In the genomic region with DNA sequence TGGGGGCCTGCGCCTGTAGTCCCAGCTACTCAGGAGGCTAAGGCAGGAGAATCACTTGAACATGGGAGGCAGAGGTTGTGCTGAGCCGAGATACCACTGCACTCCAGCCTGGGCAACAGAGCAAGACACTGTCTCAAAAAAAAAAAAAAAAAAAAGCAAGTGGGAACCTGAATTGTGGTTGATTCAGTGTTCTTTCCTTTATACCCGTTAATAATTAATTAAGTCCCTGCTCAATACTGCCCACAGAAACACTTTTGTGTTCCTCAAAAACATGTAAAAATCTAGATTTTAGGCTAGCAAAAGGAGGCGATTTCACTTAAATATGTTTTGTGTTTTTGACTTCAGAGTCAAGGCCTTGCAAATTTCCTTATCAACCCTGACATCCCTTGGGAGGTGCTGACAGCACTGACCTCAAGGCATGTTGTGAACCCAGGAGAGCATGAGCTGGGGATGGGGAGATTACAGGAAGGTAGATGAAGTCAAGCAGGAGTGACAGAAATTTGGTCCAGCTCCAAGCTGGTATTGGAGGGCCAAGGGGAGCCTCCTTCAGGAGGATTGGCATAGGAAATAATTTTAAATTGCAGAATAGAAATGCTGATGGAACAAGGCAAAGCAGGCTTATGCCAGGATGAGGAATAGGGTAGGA, we compare ENCODE assay signal across 16 cellular contexts.
DNase-seq lines count a peak whose midpoint lies in the region; ATAC-seq and TF ChIP-seq lines count a peak whose summit lies in the region.
"Had no signal": no experiment of that assay in that cellular context is flagged by ENCODE, and none has a peak within 500 bp of the region (broad histone marks: within the 10 kb centered on the region; RNA-seq: fewer than 3 reads in every experiment).

No MANE protein-coding gene starts in this region.

- no peak overlapping the region for H3K9ac ChIP-seq in mesenchymal stem cell (ENCODE audit: low read length)

- H3K4me1 Mint-ChIP-seq in WTC11: peaks cover 3% of the 10 kb centered on the region

- no peak overlapping the region for H4K91ac ChIP-seq in mesenchymal stem cell (ENCODE audit: low read length)

- H3K27me3 Mint-ChIP-seq in WTC11 (ENCODE audit: low read depth): no peaks in the 10 kb centered on the region

- no peaks in the 10 kb centered on the region for H3K9me3 ChIP-seq in mesenchymal stem cell (ENCODE audit: control insufficient read depth, low read length)
- no peaks in the 10 kb centered on the region for H3K9me3 ChIP-seq in heart left ventricle

- CTCF ChIA-PET in WTC11 (lab: Charles Lee): interaction anchor here (1.0 kb wide), 1 partner anchor 11 kb away, joined by 4 read pairs; no protein-coding TSS in a partner anchor

- no peak overlapping the region for H2BK120ac ChIP-seq in mesenchymal stem cell (ENCODE audit: low read depth, low read length)

- no peak overlapping the region for H3K4ac ChIP-seq in mesenchymal stem cell (ENCODE audit: low read depth in 1 of 2, low read length in 2 of 2)

- H3K4me3 ChIP-seq in mesenchymal stem cell (ENCODE audit: insufficient read depth in 1 of 2, low read depth in 1 of 2, low read length in 2 of 2): no peak overlapping the region
- H3K4me3 ChIP-seq in heart left ventricle: no peak overlapping the region

- H3K36me3 ChIP-seq in mesenchymal stem cell (ENCODE audit: control insufficient read depth in 1 of 2, insufficient read depth in 2 of 2, low read depth in 1 of 2, low read length in 2 of 2) (no peaks in the 10 kb centered on the region), heart left ventricle (no peaks in the 10 kb centered on the region)

- H3K27me3 ChIP-seq in mesenchymal stem cell (ENCODE audit: control insufficient read depth in 1 of 2, insufficient read depth in 1 of 2, low read length in 2 of 2) (no peaks in the 10 kb centered on the region), heart left ventricle (no peaks in the 10 kb centered on the region)

- in situ Hi-C loops in Caki2 (cut with HindIII; ENCODE audit: low pct_unique_long_range_greater_than_20kb, low sequenced_read_pairs): no loop called here

- no peak for TF ChIP-seq POLR2A in heart left ventricle (IDR thresholded peaks at IDR 0.05)

- DNase-seq in Caki2 (ENCODE audit: low read depth) (peak; percentile 37), NCI-H226 (peak; percentile 61), mesenchymal stem cell (no peak), WTC11 (ENCODE audit: low spot score) (no peak), GM20000 (ENCODE audit: low spot score) (no peak), heart left ventricle (no peak)
- DNase-seq: CD4-positive, alpha-beta T cell; H7; NCI-H187 treated with DMSO at 0.1 percent for 48 hours; NCI-H748 treated with DMSO at 0.1 percent for 48 hours; OCI-M1; RPMI8226 had no signal

- POLR2A ChIA-PET in WTC11 (lab: Charles Lee): no interaction called here

- H2BK12ac ChIP-seq in mesenchymal stem cell (ENCODE audit: low read length in 2 of 2): no peak overlapping the region

- H3K18ac ChIP-seq in mesenchymal stem cell (ENCODE audit: low read depth in 1 of 2, low read length in 2 of 2): no peak overlapping the region

- H2BK15ac ChIP-seq in mesenchymal stem cell (ENCODE audit: low read depth, poor library complexity, severe bottlenecking): no peak overlapping the region

- H3K4me3 Mint-ChIP-seq in WTC11: no peak overlapping the region
- H3K4me3 Mint-ChIP-seq: CD4-positive, alpha-beta T cell; IgD-negative memory B cell; T-helper 1 cell treated with Interleukin-12 subunit alpha and Interleukin-12 subunit beta and Interleukin-4 antibody, amounts not matched to agents 30 μg/mL and 1 μg/mL, for 36 hours had no signal

- H3K4me1 ChIP-seq in mesenchymal stem cell (ENCODE audit: control insufficient read depth, insufficient read depth, low read depth, low read length) (peaks cover 3% of the 10 kb centered on the region), heart left ventricle (no peaks in the 10 kb centered on the region)

- no peak overlapping the region for H3K14ac ChIP-seq in mesenchymal stem cell (ENCODE audit: low read length in 2 of 2)

- H4K8ac ChIP-seq in mesenchymal stem cell (ENCODE audit: low read length): no peak overlapping the region

- H2BK5ac ChIP-seq in mesenchymal stem cell (ENCODE audit: low read depth, low read length, poor library complexity, severe bottlenecking): no peak overlapping the region

- peak; percentile 40 for ATAC-seq in GM19452 (IDR thresholded peaks at IDR 0.05; ENCODE audit: unreplicated experiment)
- no peak for ATAC-seq in WTC11
- ATAC-seq in heart left ventricle: no peak
- no peak for ATAC-seq in HG03565 (IDR thresholded peaks at IDR 0.05; ENCODE audit: unreplicated experiment)

- no peak overlapping the region for H3K27ac Mint-ChIP-seq in WTC11
- H3K27ac Mint-ChIP-seq: CD4-positive, alpha-beta T cell; IgD-negative memory B cell; T-helper 1 cell treated with Interleukin-12 subunit alpha and Interleukin-12 subunit beta and Interleukin-4 antibody, amounts not matched to agents 30 μg/mL and 1 μg/mL, for 36 hours had no signal

- TF ChIP-seq CTCF in WTC11 (IDR thresholded peaks at IDR 0.05) (no peak), GM20000 (IDR thresholded peaks at IDR 0.05; ENCODE audit: extremely low read depth, missing control alignments) (no peak), heart left ventricle (IDR thresholded peaks at IDR 0.05) (no peak)

- H2AK5ac ChIP-seq in mesenchymal stem cell (ENCODE audit: low read length, severe bottlenecking): peak overlapping the region; percentile 33

- H3K79me1 ChIP-seq in mesenchymal stem cell (replicated peaks; ENCODE audit: low read length, poor library complexity, severe bottlenecking): no peaks in the 10 kb centered on the region

- H3K4me2 ChIP-seq in mesenchymal stem cell (ENCODE audit: low read length, poor library complexity, severe bottlenecking): no peak overlapping the region

- H2AFZ ChIP-seq in mesenchymal stem cell (ENCODE audit: low read depth, low read length): no peak overlapping the region

- no peak overlapping the region for H3K23ac ChIP-seq in mesenchymal stem cell (ENCODE audit: low read length in 2 of 2)

- WGBS in mesenchymal stem cell: 98% methylated on average over 4 of the region's 4 CpGs
- 81 to 88% (median 82%) methylated on average over 4 of the region's 4 CpGs for WGBS in heart left ventricle, 4 donors

- peaks cover 3% of the 10 kb centered on the region; the same call in 1 of the 2 replicates for H3K9me3 Mint-ChIP-seq in WTC11
- H3K9me3 Mint-ChIP-seq: CD4-positive, alpha-beta T cell; T-helper 1 cell treated with Interleukin-12 subunit alpha and Interleukin-12 subunit beta and Interleukin-4 antibody, amounts not matched to agents 30 μg/mL and 1 μg/mL, for 36 hours had no signal

- no peaks in the 10 kb centered on the region for H3K36me3 Mint-ChIP-seq in WTC11
- H3K36me3 Mint-ChIP-seq: IgD-negative memory B cell had no signal

- intact Hi-C loops in heart left ventricle (cut with DNase I): no loop called here

- H3K27ac ChIP-seq in mesenchymal stem cell (ENCODE audit: low read length, poor library complexity, severe bottlenecking) (no peak overlapping the region), heart left ventricle (no peak overlapping the region)

TF ChIP-seq in WTC11, 78 proteins besides CTCF, POLR2A, EP300 and RAD21 (continues in another document):
- TF ChIP-seq ELF4 (CRISPR knock-in tag; IDR thresholded peaks at IDR 0.05; ENCODE audit: low read depth): no peak
- TF ChIP-seq JAZF1 (CRISPR knock-in tag; IDR thresholded peaks at IDR 0.05): no peak
- TF ChIP-seq ZNF121 (CRISPR knock-in tag; IDR thresholded peaks at IDR 0.05): no peak
- TF ChIP-seq, protein P1, sequence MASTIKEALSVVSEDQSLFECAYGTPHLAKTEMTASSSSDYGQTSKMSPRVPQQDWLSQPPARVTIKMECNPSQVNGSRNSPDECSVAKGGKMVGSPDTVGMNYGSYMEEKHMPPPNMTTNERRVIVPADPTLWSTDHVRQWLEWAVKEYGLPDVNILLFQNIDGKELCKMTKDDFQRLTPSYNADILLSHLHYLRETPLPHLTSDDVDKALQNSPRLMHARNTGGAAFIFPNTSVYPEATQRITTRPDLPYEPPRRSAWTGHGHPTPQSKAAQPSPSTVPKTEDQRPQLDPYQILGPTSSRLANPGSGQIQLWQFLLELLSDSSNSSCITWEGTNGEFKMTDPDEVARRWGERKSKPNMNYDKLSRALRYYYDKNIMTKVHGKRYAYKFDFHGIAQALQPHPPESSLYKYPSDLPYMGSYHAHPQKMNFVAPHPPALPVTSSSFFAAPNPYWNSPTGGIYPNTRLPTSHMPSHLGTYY (CRISPR knock-in tag; IDR thresholded peaks at IDR 0.05): no peak
- TF ChIP-seq, protein P2, sequence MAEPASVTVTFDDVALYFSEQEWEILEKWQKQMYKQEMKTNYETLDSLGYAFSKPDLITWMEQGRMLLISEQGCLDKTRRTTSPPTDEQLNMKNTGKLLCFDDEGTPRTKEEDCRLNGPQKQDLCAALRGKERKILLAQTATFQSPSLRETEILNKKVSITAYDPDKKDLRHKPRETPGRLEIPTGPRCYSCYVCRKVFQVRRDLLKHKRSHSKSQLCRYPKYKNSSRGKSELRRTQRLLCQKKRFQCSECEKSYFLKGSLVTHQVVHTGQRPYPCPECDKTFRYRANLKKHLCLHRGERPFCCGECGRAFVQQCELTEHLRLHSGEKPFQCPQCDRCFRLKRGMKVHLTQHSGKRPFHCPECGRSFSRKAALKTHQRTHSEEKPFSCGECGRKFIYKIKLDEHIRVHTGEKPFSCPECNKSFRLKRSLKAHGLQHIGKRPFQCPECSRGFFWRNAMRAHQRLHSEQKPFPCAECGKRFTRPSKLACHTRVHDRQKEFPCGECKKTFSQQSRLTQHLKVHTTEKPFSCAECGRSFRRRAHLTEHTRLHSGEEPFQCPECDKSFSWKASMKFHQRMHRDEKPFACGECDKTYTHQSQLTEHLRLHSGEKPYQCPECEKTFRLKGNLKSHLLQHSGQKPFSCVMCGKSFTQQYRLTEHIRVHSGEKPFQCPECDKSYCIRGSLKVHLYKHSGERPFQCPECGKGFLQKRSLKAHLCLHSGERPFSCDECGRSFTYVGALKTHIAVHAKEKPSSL (CRISPR knock-in tag; conservative IDR thresholded peaks at IDR 0.05): no peak

Comparison
In these comparisons a context has a peak if more than half of its experiments do, and no peak if none do; other contexts are left out.
1. DNase-seq: peak in Caki2 (single experiment) and NCI-H226 (single experiment); none in mesenchymal stem cell (single experiment), WTC11 (single experiment), GM20000 (single experiment) and heart left ventricle (0 of 5).